22 cellular contexts compared by ENCODE assay signal in the genomic region with DNA sequence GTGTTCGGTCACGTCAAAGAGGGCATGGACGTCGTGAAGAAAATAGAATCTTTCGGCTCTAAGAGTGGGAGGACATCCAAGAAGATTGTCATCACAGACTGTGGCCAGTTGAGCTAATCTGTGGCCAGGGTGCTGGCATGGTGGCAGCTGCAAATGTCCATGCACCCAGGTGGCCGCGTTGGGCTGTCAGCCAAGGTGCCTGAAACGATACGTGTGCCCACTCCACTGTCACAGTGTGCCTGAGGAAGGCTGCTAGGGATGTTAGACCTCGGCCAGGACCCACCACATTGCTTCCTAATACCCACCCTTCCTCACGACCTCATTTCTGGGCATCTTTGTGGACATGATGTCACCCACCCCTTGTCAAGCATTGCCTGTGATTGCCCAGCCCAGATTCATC. TPM values are rescaled to one million over a fixed set of nuclear protein-coding genes. Genes with fewer than 3 reads are reported as not detected.
DNase-seq lines count a peak whose midpoint lies in the region; ATAC-seq, FAIRE-seq and TF ChIP-seq lines count a peak whose summit lies in the region.
"Had no signal": no experiment of that assay in that cellular context is flagged by ENCODE, and none has a peak within 500 bp of the region (broad histone marks: within the 10 kb centered on the region; RNA-seq: fewer than 3 reads in every experiment).

No MANE protein-coding gene starts in this region.

- H3K9ac ChIP-seq in K562 (ENCODE audit: insufficient read depth in 1 of 2, low read depth in 2 of 2, low read length in 2 of 2): peak overlapping the region in 1 of 2 experiments; percentile 15; a peak in 1 of 4 replicates
- H3K9ac ChIP-seq: SK-N-SH had no signal

- ATAC-seq in activated CD4-positive, alpha-beta T cell treated with anti-CD3 and anti-CD28 coated beads for 36 hours: no peak
- ATAC-seq in K562 (no peak), GM18519 (IDR thresholded peaks at IDR 0.05; ENCODE audit: low FRiP score, unreplicated experiment) (no peak), GM19035 (IDR thresholded peaks at IDR 0.05; ENCODE audit: unreplicated experiment) (no peak), GM19467 (IDR thresholded peaks at IDR 0.05; ENCODE audit: unreplicated experiment) (no peak)
- ATAC-seq in stimulated activated effector memory CD8-positive, alpha-beta T cell treated with anti-CD3 and anti-CD28 coated beads, Interleukin-12 subunit alpha, Interleukin-12 subunit beta, amount 100 ng/mL, for 72 hours: no peak
- ATAC-seq: activated T-cell treated with anti-CD3 and anti-CD28 coated beads, Interleukin-2, amount 50 U/mL, for 4 hours; left lobe of liver had no signal

- in situ Hi-C loops in K562 (cut with MboI): no loop called here

- DNase-seq in activated CD4-positive, alpha-beta T cell treated with anti-CD3 and anti-CD28 coated beads for 36 hours: no peak
- DNase-seq in activated CD4-positive, alpha-beta T cell treated with anti-CD3 and anti-CD28 coated beads, Interleukin-2, amount 50 U/mL, for 48 hours: no peak
- DNase-seq in HL-60 (ENCODE audit: low read depth in 1 of 2, low spot score in 1 of 2) (no peak), K562 (ENCODE audit: extremely low read depth in 1 of 4, low spot score in 3 of 4) (peak in 1 of 4 experiments; percentile 7)
- no peak for DNase-seq in stimulated activated effector memory CD8-positive, alpha-beta T cell treated with anti-CD3 and anti-CD28 coated beads, Interleukin-12 subunit alpha, Interleukin-12 subunit beta, amount 100 ng/mL, for 72 hours (ENCODE audit: low spot score in 2 of 2)
- DNase-seq: 8988T; activated CD4-positive, alpha-beta memory T cell treated with anti-CD3 and anti-CD28 coated beads for 36 hours; activated naive CD4-positive, alpha-beta T cell treated with anti-CD3 and anti-CD28 coated beads for 36 hours; activated T-cell treated with anti-CD3 and anti-CD28 coated beads, Interleukin-2, amount 50 U/mL, for 4 hours; NCI-H1694 treated with DMSO at 0.1 percent for 48 hours; NCI-H526; nephron progenitor cell; RPMI8226; SK-N-SH; thyroid gland had no signal

- H3K4me2 ChIP-seq in K562 (ENCODE audit: insufficient read depth, low read length): no peak overlapping the region
- H3K4me2 ChIP-seq: SK-N-SH had no signal

- peaks cover 14 to 26% of the 10 kb centered on the region in 2 experiments for H3K4me1 ChIP-seq in K562 (replicated peaks in 1 of 2; ENCODE audit: control insufficient read depth in 2 of 2, insufficient read depth in 2 of 2, low read length in 2 of 2)

- peaks cover 72% of the 10 kb centered on the region for H3K36me3 ChIP-seq in K562 (ENCODE audit: control insufficient read depth, insufficient read depth, low read length)

- no TSS peak for BruUV-seq in K562 (replicated peaks; lab: Mats Ljungman, UMichigan)

- H3K27me3 Mint-ChIP-seq in activated CD4-positive, alpha-beta T cell treated with anti-CD3 and anti-CD28 coated beads for 36 hours: no peaks in the 10 kb centered on the region
- H3K27me3 Mint-ChIP-seq: activated CD4-positive, alpha-beta memory T cell treated with anti-CD3 and anti-CD28 coated beads for 36 hours had no signal

- no peak for FAIRE-seq in K562 (lab: Jason Lieb, UNC)
- FAIRE-seq: H54 had no signal

- H3K27ac ChIP-seq in HL-60 (replicated peaks): peak overlapping the region; percentile 73
- H3K27ac ChIP-seq in K562 (ENCODE audit: extremely low read depth, low read depth, low read length): no peak overlapping the region
- H3K27ac ChIP-seq: ascending aorta, epithelial cell of prostate, thyroid gland had no signal

- peaks cover 25% of the 10 kb centered on the region for H3K79me2 ChIP-seq in K562 (ENCODE audit: control insufficient read depth, insufficient read depth, low read length)

- TF ChIP-seq EP300 in K562 (IDR thresholded peaks at IDR 0.05; ENCODE audit: low read length): no peak

- H3K4me3 Mint-ChIP-seq in activated CD4-positive, alpha-beta T cell treated with anti-CD3 and anti-CD28 coated beads for 36 hours: no peak overlapping the region
- H3K4me3 Mint-ChIP-seq in stimulated activated effector memory CD8-positive, alpha-beta T cell treated with anti-CD3 and anti-CD28 coated beads, Interleukin-12 subunit alpha, Interleukin-12 subunit beta, amount 100 ng/mL, for 72 hours: no peak overlapping the region
- H3K4me3 Mint-ChIP-seq: activated CD4-positive, alpha-beta memory T cell treated with anti-CD3 and anti-CD28 coated beads for 36 hours; activated naive CD4-positive, alpha-beta T cell treated with anti-CD3 and anti-CD28 coated beads for 36 hours; activated T-cell treated with anti-CD3 and anti-CD28 coated beads, Interleukin-2, amount 50 U/mL, for 4 hours; nephron progenitor cell had no signal

- intact Hi-C loops in activated CD4-positive, alpha-beta T cell treated with anti-CD3 and anti-CD28 coated beads for 36 hours (cut with DNase I, micrococcal nuclease): no loop called here
- intact Hi-C loops in K562 (cut with micrococcal nuclease): no loop called here

- H3K27me3 ChIP-seq in HL-60 (ENCODE audit: insufficient read depth, poor library complexity, severe bottlenecking): no peaks in the 10 kb centered on the region
- no peaks in the 10 kb centered on the region for H3K27me3 ChIP-seq in K562 (ENCODE audit: control insufficient read depth in 2 of 2, insufficient read depth in 2 of 2, low read length in 2 of 2)
- H3K27me3 ChIP-seq: ascending aorta, thyroid gland had no signal

- CTCF ChIA-PET in activated CD4-positive, alpha-beta T cell treated with anti-CD3 and anti-CD28 coated beads for 36 hours (lab: Charles Lee): interaction anchor here (0.7 to 1.2 kb wide), 2 partner anchors 21 to 109 kb away, joined by 3 read pairs; no protein-coding TSS in a partner anchor
- CTCF ChIA-PET in K562 (lab: Yijun Ruan, JAX; ENCODE audit: low intra/inter-chr PET ratio): no interaction called here

- TF ChIP-seq CTCF in HL-60 (IDR thresholded peaks at IDR 0.05; ENCODE audit: insufficient read depth, low read length) (no peak), K562 (IDR thresholded peaks at IDR 0.05 in 2 of 3, conservative IDR thresholded peaks at IDR 0.05 in 1 of 3; ENCODE audit: insufficient read depth in 2 of 3, low read depth in 1 of 3, low read length in 3 of 3) (no peak)

- peak; percentile 18; the same call in 1 of the 2 replicates for TF ChIP-seq POLR2A in K562 (conservative IDR thresholded peaks at IDR 0.05)

- peak overlapping the region; percentile 19 for H3K27ac Mint-ChIP-seq in activated CD4-positive, alpha-beta T cell treated with anti-CD3 and anti-CD28 coated beads for 36 hours
- H3K27ac Mint-ChIP-seq in stimulated activated effector memory CD8-positive, alpha-beta T cell treated with anti-CD3 and anti-CD28 coated beads, Interleukin-12 subunit alpha, Interleukin-12 subunit beta, amount 100 ng/mL, for 72 hours: peak overlapping the region; percentile 27
- H3K27ac Mint-ChIP-seq: activated CD4-positive, alpha-beta memory T cell treated with anti-CD3 and anti-CD28 coated beads for 36 hours; activated naive CD4-positive, alpha-beta T cell treated with anti-CD3 and anti-CD28 coated beads for 36 hours; nephron progenitor cell had no signal

- no peak for TF ChIP-seq RAD21 in K562 (CRISPR knock-in tag; conservative IDR thresholded peaks at IDR 0.05 in 1 of 2, IDR thresholded peaks at IDR 0.05 in 1 of 2)

- POLR2A ChIA-PET in activated CD4-positive, alpha-beta T cell treated with anti-CD3 and anti-CD28 coated beads for 36 hours (lab: Charles Lee): interaction anchor here (0.8 to 2.1 kb wide), 3 partner anchors 8 to 19 kb away, joined by 3 to 6 read pairs (median 4); no protein-coding TSS in a partner anchor
- POLR2A ChIA-PET in K562 (lab: Yijun Ruan, JAX): interaction anchor here (0.6 kb wide), 1 partner anchor 40 kb away, joined by 3 read pairs; no protein-coding TSS in a partner anchor

- no peaks in the 10 kb centered on the region for H3K9me3 Mint-ChIP-seq in activated CD4-positive, alpha-beta T cell treated with anti-CD3 and anti-CD28 coated beads for 36 hours (ENCODE audit: low read depth)
- H3K9me3 Mint-ChIP-seq in stimulated activated effector memory CD8-positive, alpha-beta T cell treated with anti-CD3 and anti-CD28 coated beads, Interleukin-12 subunit alpha, Interleukin-12 subunit beta, amount 100 ng/mL, for 72 hours: no peaks in the 10 kb centered on the region
- H3K9me3 Mint-ChIP-seq: activated CD4-positive, alpha-beta memory T cell treated with anti-CD3 and anti-CD28 coated beads for 36 hours; activated naive CD4-positive, alpha-beta T cell treated with anti-CD3 and anti-CD28 coated beads for 36 hours; activated T-cell treated with anti-CD3 and anti-CD28 coated beads, Interleukin-2, amount 50 U/mL, for 4 hours; nephron progenitor cell had no signal

- WGBS in K562 (ENCODE audit: insufficient coverage, low coverage, missing lambda C conversion rate): 90% methylated on average over 10 of the region's 11 CpGs

- peaks cover 19% of the 10 kb centered on the region for H4K20me1 ChIP-seq in K562 (replicated peaks; ENCODE audit: control insufficient read depth, insufficient read depth, low read length)

- H2AFZ ChIP-seq in K562 (ENCODE audit: low read depth, low read length): no peak overlapping the region

- H3K9me3 ChIP-seq in K562 (replicated peaks; ENCODE audit: control insufficient read depth, insufficient read depth, low read depth, low read length): no peaks in the 10 kb centered on the region
- H3K9me3 ChIP-seq: ascending aorta, SK-N-SH, thyroid gland had no signal

- peaks cover 20% of the 10 kb centered on the region for H3K9me1 ChIP-seq in K562 (ENCODE audit: control insufficient read depth, insufficient read depth, low read length)

- H3K4me3 ChIP-seq in HL-60 (replicated peaks; ENCODE audit: insufficient read depth, low read length) (no peak overlapping the region), K562 (no peak overlapping the region)
- H3K4me3 ChIP-seq: ascending aorta, thyroid gland had no signal

- peaks cover 84% of the 10 kb centered on the region for H3K36me3 Mint-ChIP-seq in activated CD4-positive, alpha-beta T cell treated with anti-CD3 and anti-CD28 coated beads for 36 hours (ENCODE audit: low read depth)
- peaks cover 95% of the 10 kb centered on the region for H3K36me3 Mint-ChIP-seq in stimulated activated effector memory CD8-positive, alpha-beta T cell treated with anti-CD3 and anti-CD28 coated beads, Interleukin-12 subunit alpha, Interleukin-12 subunit beta, amount 100 ng/mL, for 72 hours

- peaks cover 35% of the 10 kb centered on the region for H3K4me1 Mint-ChIP-seq in activated CD4-positive, alpha-beta T cell treated with anti-CD3 and anti-CD28 coated beads for 36 hours
- peaks cover 61% of the 10 kb centered on the region for H3K4me1 Mint-ChIP-seq in stimulated activated effector memory CD8-positive, alpha-beta T cell treated with anti-CD3 and anti-CD28 coated beads, Interleukin-12 subunit alpha, Interleukin-12 subunit beta, amount 100 ng/mL, for 72 hours

RNA-seq across cellular contexts. Expression of gene PPIF, which starts 6.5 kb away (rescaled TPM):
- 10 to 100 TPM; 92.3 to 96.1 TPM for total RNA-seq in activated CD4-positive, alpha-beta T cell treated with anti-CD3 and anti-CD28 coated beads for 36 hours
- 96.3 and 215 TPM in 2 replicates for total RNA-seq in K562 (2011; cell fraction: chromatin; rRNA removed; ENCODE audit: low replicate concordance)
- 144 and 155 TPM in 2 replicates for total RNA-seq in K562 (2011; cell fraction: nucleolus; rRNA removed)
- 118 and 119 TPM in 2 replicates for total RNA-seq in K562 (2011; cell fraction: nucleoplasm; rRNA removed)
- total RNA-seq in K562 (2014; rRNA removed): 53.4 and 69.8 TPM in 2 replicates
- 97.7 and 108 TPM in 2 replicates for total RNA-seq in K562 (2014; rRNA removed; fragmentation: Illumina TruSeq; extraction: Trizol)
- 117 and 119 TPM in 2 replicates for total RNA-seq in K562 (2015; rRNA removed; fragmentation: Illumina TruSeq; extraction: Trizol)
- 235 and 239 TPM in 2 replicates for total RNA-seq in K562 (2021)
- 148 and 175 TPM in 2 replicates for polyA plus RNA-seq in K562 (2011; rRNA removed)
- polyA plus RNA-seq in K562 (2011; cell fraction: cytosol; rRNA removed): 202 and 255 TPM in 2 replicates
- 198 and 337 TPM in 2 replicates for polyA plus RNA-seq in K562 (2011; cell fraction: nucleus; rRNA removed)
- 180 and 222 TPM in 2 replicates for polyA plus RNA-seq in K562 (2012)
- polyA plus RNA-seq in K562 (2014; fragmentation: Illumina TruSeq; extraction: Trizol): 250 and 287 TPM in 2 replicates
- polyA plus RNA-seq in K562 (2014; fragmentation: Nextera tagmentation; extraction: Ambion mirVana): 10 to 100 TPM; 40.9 to 51.1 TPM
- polyA plus RNA-seq in K562 (2014; rRNA removed): 154 and 168 TPM in 2 replicates
- polyA minus RNA-seq in K562 (2011; rRNA and poly(A)+ RNA removed): 91.8 and 131 TPM in 2 replicates
- 98.9 and 104 TPM in 2 replicates for polyA minus RNA-seq in K562 (2011; cell fraction: cytosol; rRNA and poly(A)+ RNA removed)
- 116 and 136 TPM in 2 replicates for polyA minus RNA-seq in K562 (2011; cell fraction: nucleus; rRNA and poly(A)+ RNA removed)
